11 cellular contexts compared by ENCODE assay signal in genomic region chr10:69232252-69232651, GRCh38. TPM values are rescaled to one million over a fixed set of nuclear protein-coding genes. Genes with fewer than 3 reads are reported as not detected.
A peak's percentile ranks its signal among the peaks of the same experiment; 100 is the strongest.
DNase-seq lines count a peak whose midpoint lies in the region; ATAC-seq, FAIRE-seq and TF ChIP-seq lines count a peak whose summit lies in the region.
"Had no signal": no experiment of that assay in that cellular context is flagged by ENCODE, and none has a peak within 500 bp of the region (broad histone marks: within the 10 kb centered on the region; RNA-seq: fewer than 3 reads in every experiment).

No MANE protein-coding gene starts in this region.

- BruUV-seq in Calu3 (replicated peaks; lab: Mats Ljungman, UMichigan): no TSS peak

- intact Hi-C loops in Calu3 (cut with micrococcal nuclease; ENCODE audit: unreplicated experiment) (no loop called here), colonic mucosa (cut with DNase I) (loop anchor here (10.0 kb wide), 3 partner anchors 83 to 403 kb away; partner anchors contain the start of gene FAM241B)

- H3K27ac ChIP-seq in H1 (ENCODE audit: low read depth, low read length): no peak overlapping the region
- no peak overlapping the region for H3K27ac ChIP-seq in neuronal stem cell (replicated peaks; ENCODE audit: low read length)
- no peak overlapping the region for H3K27ac ChIP-seq in colonic mucosa
- H3K27ac ChIP-seq: gastroesophageal sphincter had no signal

- H3K4me1 Mint-ChIP-seq in Calu3 (ENCODE audit: low read depth, unreplicated experiment): peaks cover 54% of the 10 kb centered on the region

- no peaks in the 10 kb centered on the region for H3K79me1 ChIP-seq in H1 (ENCODE audit: low read depth, low read length)
- H3K79me1 ChIP-seq in neuronal stem cell (ENCODE audit: low read depth, low read length): no peaks in the 10 kb centered on the region

- TF ChIP-seq CTCF in Calu3 (IDR thresholded peaks at IDR 0.05; ENCODE audit: unreplicated experiment): no peak
- no peak for TF ChIP-seq CTCF in H1 (IDR thresholded peaks at IDR 0.05; ENCODE audit: control extremely low read depth in 1 of 3, insufficient read depth in 1 of 3, low read depth in 1 of 3, low read length in 3 of 3)
- no peak for TF ChIP-seq CTCF in colonic mucosa (IDR thresholded peaks at IDR 0.05)

- H3K27me3 ChIP-seq in H1 (replicated peaks in 1 of 4; ENCODE audit: control insufficient read depth in 3 of 4, extremely low read depth in 1 of 4, insufficient read depth in 3 of 4, low read length in 3 of 4) (no peaks in the 10 kb centered on the region), neuronal stem cell (ENCODE audit: control insufficient read depth in 3 of 3, insufficient read depth in 3 of 3, low read depth in 1 of 3, low read length in 3 of 3) (peaks cover 0 to 21% (median 0%) of the 10 kb centered on the region in 3 experiments), colonic mucosa (no peaks in the 10 kb centered on the region)
- H3K27me3 ChIP-seq: gastroesophageal sphincter had no signal

- H3K4me2 ChIP-seq in H1 (ENCODE audit: insufficient read depth in 1 of 2, low read depth in 2 of 2, low read length in 2 of 2) (no peak overlapping the region; a peak in 1 of 4 replicates), neuronal stem cell (ENCODE audit: insufficient read depth, low read length, poor library complexity, severe bottlenecking) (no peak overlapping the region)

- H3K56ac ChIP-seq in H1 (replicated peaks; ENCODE audit: insufficient read length, low read depth, low read length): no peak overlapping the region

- 82% methylated on average over 9 of the region's 9 CpGs; no CpG with 5 or more reads in 1 of the 2 experiments for WGBS in H1 (ENCODE audit: extremely low coverage in 1 of 2, insufficient coverage in 1 of 2, insufficient read length in 1 of 2, insufficient replicate concordance in 2 of 2, low coverage in 1 of 2, low lambda C conversion rate in 2 of 2, missing lambda C conversion rate in 1 of 2), 2 experiments
- WGBS in neuronal stem cell (ENCODE audit: extremely low coverage in 2 of 2, insufficient read length in 2 of 2, insufficient replicate concordance in 1 of 2), 2 donors: no CpG with 5 or more reads among the region's 9 CpGs

- H3K4me3 ChIP-seq in H1 (ENCODE audit: extremely low read depth in 1 of 4, insufficient read depth in 2 of 4, low read depth in 3 of 4, low read length in 4 of 4) (no peak overlapping the region), neuronal stem cell (ENCODE audit: low read length in 2 of 2) (no peak overlapping the region), colonic mucosa (no peak overlapping the region)
- H3K4me3 ChIP-seq: gastroesophageal sphincter had no signal

- TF ChIP-seq EP300 in H1 (IDR thresholded peaks at IDR 0.05; ENCODE audit: borderline replicate concordance in 1 of 2, low read depth in 2 of 2, low read length in 2 of 2): no peak

- no peaks in the 10 kb centered on the region for H4K20me1 ChIP-seq in H1 (replicated peaks in 1 of 2; ENCODE audit: control insufficient read depth in 1 of 2, insufficient read depth in 2 of 2, low read length in 2 of 2)

- no peak for TF ChIP-seq RAD21 in H1 (IDR thresholded peaks at IDR 0.05 in 1 of 2, conservative IDR thresholded peaks at IDR 0.05 in 1 of 2; ENCODE audit: low read depth in 2 of 2, low read length in 2 of 2)

- no peak for TF ChIP-seq POLR2A in H1 (IDR thresholded peaks at IDR 0.05; ENCODE audit: control extremely low read depth in 1 of 2, low read depth in 2 of 2, low read length in 2 of 2)

- no peak overlapping the region for H4K91ac ChIP-seq in H1 (replicated peaks; ENCODE audit: insufficient read length, low read length)
- no peak overlapping the region for H4K91ac ChIP-seq in neuronal stem cell (ENCODE audit: low read depth, low read length, poor library complexity)

- H4K5ac ChIP-seq in H1 (ENCODE audit: insufficient read length, low read depth, low read length): no peak overlapping the region

- no peak overlapping the region for H4K8ac ChIP-seq in H1 (ENCODE audit: extremely low read depth, insufficient read depth, low read length)
- H4K8ac ChIP-seq in neuronal stem cell (ENCODE audit: low read depth, low read length): no peak overlapping the region

- H2BK120ac ChIP-seq in H1 (replicated peaks; ENCODE audit: low read depth, low read length): no peak overlapping the region
- H2BK120ac ChIP-seq in neuronal stem cell (ENCODE audit: low read depth, low read length): no peak overlapping the region

- no peaks in the 10 kb centered on the region for H3K79me2 ChIP-seq in H1 (ENCODE audit: control insufficient read depth in 1 of 2, insufficient read depth in 2 of 2, low read length in 2 of 2)

- H2AK5ac ChIP-seq in H1 (ENCODE audit: low read depth, low read length) (no peak overlapping the region), neuronal stem cell (ENCODE audit: low read depth, low read length) (no peak overlapping the region)

- H3K23ac ChIP-seq in H1 (ENCODE audit: insufficient read length) (no peak overlapping the region), neuronal stem cell (ENCODE audit: low read depth, low read length, poor library complexity) (peak overlapping the region; percentile 70)

- H2BK15ac ChIP-seq in H1 (ENCODE audit: low read length): 0 out of 2 replicates have a peak overlapping the region, but pooled peaks have one; percentile 0
- no peak overlapping the region for H2BK15ac ChIP-seq in neuronal stem cell (ENCODE audit: low read length)

- peak; percentile 45 for DNase-seq in Calu3
- peak; percentile 91 for DNase-seq in M059J (ENCODE audit: low read depth)
- DNase-seq in H1 (ENCODE audit: low read depth in 1 of 2, low spot score in 2 of 2): peak in 1 of 2 experiments; percentile 47
- DNase-seq in neuronal stem cell (ENCODE audit: low spot score): no peak
- no peak for DNase-seq in COR-L47 (lab: John Stamatoyannopoulos, UW)
- DNase-seq in colonic mucosa: no peak
- DNase-seq: activated T-cell treated with anti-CD3 and anti-CD28 coated beads for 4 hours, NCI-H1417 treated with DMSO at 0.1 percent for 48 hours had no signal

- H3K18ac ChIP-seq in H1 (ENCODE audit: extremely low read depth, low read length) (no peak overlapping the region), neuronal stem cell (ENCODE audit: low read length) (no peak overlapping the region)

- no peak overlapping the region for H2AFZ ChIP-seq in H1 (ENCODE audit: low read length)
- H2AFZ ChIP-seq in neuronal stem cell (ENCODE audit: low read length): no peak overlapping the region

- ATAC-seq in GM19397 (IDR thresholded peaks at IDR 0.05; ENCODE audit: unreplicated experiment): no peak
- no peak for ATAC-seq in GM19395 (IDR thresholded peaks at IDR 0.05; ENCODE audit: unreplicated experiment)
- ATAC-seq: gastroesophageal sphincter had no signal

- H2BK5ac ChIP-seq in H1 (ENCODE audit: low read depth, low read length): no peak overlapping the region
- H2BK5ac ChIP-seq in neuronal stem cell (ENCODE audit: low read length): no peak overlapping the region

- peaks cover 94% of the 10 kb centered on the region for H3K36me3 Mint-ChIP-seq in Calu3 (ENCODE audit: insufficient read depth, unreplicated experiment)

- no peaks in the 10 kb centered on the region for H3K27me3 Mint-ChIP-seq in Calu3 (ENCODE audit: unreplicated experiment)

- no peak overlapping the region for H2BK20ac ChIP-seq in H1 (ENCODE audit: low read length)

- H2BK12ac ChIP-seq in H1 (ENCODE audit: low read depth, low read length): peak overlapping the region; percentile 55; the same call in 1 of the 2 replicates
- H2BK12ac ChIP-seq in neuronal stem cell (ENCODE audit: low read length): no peak overlapping the region

- H3K23me2 ChIP-seq in H1 (ENCODE audit: low read depth, low read length): no peaks in the 10 kb centered on the region

- H3K4ac ChIP-seq in H1 (replicated peaks; ENCODE audit: insufficient read length, low read depth, low read length) (no peak overlapping the region), neuronal stem cell (ENCODE audit: low read length) (no peak overlapping the region)

- no peak for FAIRE-seq in H1 (lab: Jason Lieb, UNC)

- peak overlapping the region; percentile 32 for H3K27ac Mint-ChIP-seq in Calu3 (ENCODE audit: unreplicated experiment)

- peaks cover 0 to 13% (median 3%) of the 10 kb centered on the region in 4 experiments; a peak in 5 of 7 replicates for H3K4me1 ChIP-seq in H1 (replicated peaks in 1 of 4; ENCODE audit: control insufficient read depth in 3 of 4, insufficient read depth in 4 of 4, low read length in 3 of 4)
- H3K4me1 ChIP-seq in neuronal stem cell (ENCODE audit: control insufficient read depth in 2 of 2, insufficient read depth in 1 of 2, low read depth in 1 of 2, low read length in 2 of 2): peaks cover 4 to 7% of the 10 kb centered on the region in 2 donors
- H3K4me1 ChIP-seq in colonic mucosa: peaks cover 15% of the 10 kb centered on the region
- H3K4me1 ChIP-seq: gastroesophageal sphincter had no signal

- H3K9ac ChIP-seq in H1 (replicated peaks in 1 of 4; ENCODE audit: extremely low read depth in 1 of 4, low read depth in 3 of 4, low read length in 3 of 4) (no peak overlapping the region), neuronal stem cell (ENCODE audit: low read depth, low read length, poor library complexity) (no peak overlapping the region), colonic mucosa (ENCODE audit: low read depth in 2 of 2, low read length in 2 of 2) (no peak overlapping the region)

- no peaks in the 10 kb centered on the region for H3K36me3 ChIP-seq in H1 (ENCODE audit: control insufficient read depth in 2 of 4, insufficient read depth in 4 of 4, low read length in 3 of 4)
- H3K36me3 ChIP-seq in neuronal stem cell (replicated peaks in 1 of 2; ENCODE audit: control insufficient read depth in 2 of 2, insufficient read depth in 2 of 2, low read length in 2 of 2): no peaks in the 10 kb centered on the region
- no peaks in the 10 kb centered on the region for H3K36me3 ChIP-seq in colonic mucosa
- H3K36me3 ChIP-seq: gastroesophageal sphincter had no signal

- peak overlapping the region; percentile 1 for H3K4me3 Mint-ChIP-seq in Calu3 (ENCODE audit: low read depth, unreplicated experiment)

- POLR2A ChIA-PET in H1 (lab: Charles Lee; ENCODE audit: partially characterized antibody): interaction anchor here (1.3 kb wide), 1 partner anchor 158 kb away, joined by 3 read pairs; no protein-coding TSS in a partner anchor

- H3K9me3 ChIP-seq in H1 (ENCODE audit: insufficient read depth in 2 of 2, low read depth in 1 of 2, low read length in 1 of 2) (no peaks in the 10 kb centered on the region), neuronal stem cell (replicated peaks in 1 of 2; ENCODE audit: control insufficient read depth in 2 of 2, insufficient read depth in 1 of 2, low read depth in 1 of 2, low read length in 2 of 2) (no peaks in the 10 kb centered on the region), colonic mucosa (no peaks in the 10 kb centered on the region)
- H3K9me3 ChIP-seq: gastroesophageal sphincter had no signal

- no peak overlapping the region for H3K14ac ChIP-seq in H1 (ENCODE audit: insufficient read length)
- no peak overlapping the region for H3K14ac ChIP-seq in neuronal stem cell (ENCODE audit: low read length)

- no peaks in the 10 kb centered on the region for H3K9me3 Mint-ChIP-seq in Calu3 (ENCODE audit: low read depth, unreplicated experiment)

- CTCF ChIA-PET in Calu3 (lab: Charles Lee): no interaction called here
- CTCF ChIA-PET in H1 (lab: Charles Lee; ENCODE audit: partially characterized antibody): interaction anchor here (0.7 to 2.5 kb wide), 15 partner anchors 8 to 182 kb away, joined by 3 to 11 read pairs (median 4); no protein-coding TSS in a partner anchor

RNA-seq across cellular contexts. Expression of gene HKDC1, which starts 12.1 kb away (rescaled TPM):
- 112 and 113 TPM in 2 replicates for total RNA-seq in Calu3 (2022)
- 0.27 and 3.4 TPM in 2 replicates for total RNA-seq in M059J (2014; rRNA removed; shearing (Covaris generic))
- total RNA-seq in H1 (2021; fragmentation: NEBNext Ultra II Directional; extraction: Animal tissue kit (Norgen Biotek cat#: 25700)): 0.11 and 0.78 TPM in 2 replicates
- polyA plus RNA-seq in H1 (2011; rRNA removed): 0.05 and 0.12 TPM in 2 replicates
- 0.12 TPM for polyA plus RNA-seq in H1 (2011; cell fraction: cytosol; rRNA removed)
- polyA plus RNA-seq in H1 (2011; cell fraction: nucleus; rRNA removed): 0.24 TPM
- 0.09 to 0.12 TPM (median 0.12 TPM) in 3 of 4 replicates, not detected in the other for polyA plus RNA-seq in H1 (2012, experiment 1 of 2)
- polyA plus RNA-seq in H1 (2012, experiment 2 of 2): not detected
- polyA plus RNA-seq in H1 (2013, experiment 1 of 2): 0.18 TPM
- polyA plus RNA-seq in H1 (2013, experiment 2 of 2): 0.11 TPM
- 0.37 TPM in 1 of 2 replicates, not detected in the other for polyA minus RNA-seq in H1 (2011; rRNA and poly(A)+ RNA removed)
- polyA minus RNA-seq in H1 (2011; cell fraction: cytosol; rRNA and poly(A)+ RNA removed): not detected
- polyA minus RNA-seq in H1 (2011; cell fraction: nucleus; rRNA and poly(A)+ RNA removed): not detected
- not detected for polyA plus RNA-seq in neuronal stem cell (2013, experiment 1 of 2)
- polyA plus RNA-seq in neuronal stem cell (2013, experiment 2 of 2): not detected
- 10 to 100 TPM; 14.7 to 19.0 TPM for total RNA-seq in colonic mucosa

RNA-seq across cellular contexts. Expression of gene HK1, which starts 46.0 kb away (rescaled TPM):
- total RNA-seq in Calu3 (2022): 58.8 and 61.0 TPM in 2 replicates
- 46.9 and 70.9 TPM in 2 replicates for total RNA-seq in M059J (2014; rRNA removed; shearing (Covaris generic))
- 237 and 247 TPM in 2 replicates for total RNA-seq in H1 (2021; fragmentation: NEBNext Ultra II Directional; extraction: Animal tissue kit (Norgen Biotek cat#: 25700))
- 55.8 and 91.2 TPM in 2 replicates for polyA plus RNA-seq in H1 (2011; rRNA removed)
- 99.9 TPM for polyA plus RNA-seq in H1 (2011; cell fraction: cytosol; rRNA removed)
- 110 TPM for polyA plus RNA-seq in H1 (2011; cell fraction: nucleus; rRNA removed)
- polyA plus RNA-seq in H1 (2012, experiment 1 of 2): 178 to 213 TPM (median 203 TPM) in 4 replicates
- 65.2 TPM for polyA plus RNA-seq in H1 (2012, experiment 2 of 2)
- polyA plus RNA-seq in H1 (2013, experiment 1 of 2): 115 TPM
- polyA plus RNA-seq in H1 (2013, experiment 2 of 2): 110 TPM
- 135 and 144 TPM in 2 replicates for polyA minus RNA-seq in H1 (2011; rRNA and poly(A)+ RNA removed)
- 76.1 TPM for polyA minus RNA-seq in H1 (2011; cell fraction: cytosol; rRNA and poly(A)+ RNA removed)
- 44.9 TPM for polyA minus RNA-seq in H1 (2011; cell fraction: nucleus; rRNA and poly(A)+ RNA removed)
- 26.2 TPM for polyA plus RNA-seq in neuronal stem cell (2013, experiment 1 of 2)
- 26.0 TPM for polyA plus RNA-seq in neuronal stem cell (2013, experiment 2 of 2)
- 10 to 100 TPM; 73.3 to 83.3 TPM for total RNA-seq in colonic mucosa

RNA-seq across cellular contexts. Expression of gene SUPV3L1, which starts 52.2 kb away (rescaled TPM):
- 39.1 and 47.8 TPM in 2 replicates for total RNA-seq in Calu3 (2022)
- total RNA-seq in M059J (2014; rRNA removed; shearing (Covaris generic)): 32.8 and 44.5 TPM in 2 replicates
- 43.4 and 45.6 TPM in 2 replicates for total RNA-seq in H1 (2021; fragmentation: NEBNext Ultra II Directional; extraction: Animal tissue kit (Norgen Biotek cat#: 25700))
- 22.0 and 34.6 TPM in 2 replicates for polyA plus RNA-seq in H1 (2011; rRNA removed)
- polyA plus RNA-seq in H1 (2011; cell fraction: cytosol; rRNA removed): 37.5 TPM
- polyA plus RNA-seq in H1 (2011; cell fraction: nucleus; rRNA removed): 16.2 TPM
- 33.3 to 40.7 TPM (median 36.0 TPM) in 4 replicates for polyA plus RNA-seq in H1 (2012, experiment 1 of 2)
- 10.5 TPM for polyA plus RNA-seq in H1 (2012, experiment 2 of 2)
- polyA plus RNA-seq in H1 (2013, experiment 1 of 2): 39.0 TPM
- polyA plus RNA-seq in H1 (2013, experiment 2 of 2): 36.7 TPM
- 46.3 and 53.0 TPM in 2 replicates for polyA minus RNA-seq in H1 (2011; rRNA and poly(A)+ RNA removed)
- 25.5 TPM for polyA minus RNA-seq in H1 (2011; cell fraction: cytosol; rRNA and poly(A)+ RNA removed)
- 31.4 TPM for polyA minus RNA-seq in H1 (2011; cell fraction: nucleus; rRNA and poly(A)+ RNA removed)
- 24.6 TPM for polyA plus RNA-seq in neuronal stem cell (2013, experiment 1 of 2)
- 23.6 TPM for polyA plus RNA-seq in neuronal stem cell (2013, experiment 2 of 2)
- 10 to 100 TPM; 26.8 to 35.3 TPM for total RNA-seq in colonic mucosa

Comparison
In these comparisons a context has a peak if more than half of its experiments do, and no peak if none do; other contexts are left out.
1. DNase-seq: peak in Calu3 (single experiment) and M059J (single experiment); none in neuronal stem cell (single experiment), COR-L47 (single experiment) and colonic mucosa (single experiment).